In genomic region chr14:64187331-64187730, GRCh38 we compare ENCODE assay signal across 14 cellular contexts.
"Had no signal": no experiment of that assay in that cellular context is flagged by ENCODE, and none has a peak within 500 bp of the region (broad histone marks: within the 10 kb centered on the region; RNA-seq: fewer than 3 reads in every experiment).

No MANE protein-coding gene starts in this region.

- H3K27ac Mint-ChIP-seq: activated CD4-positive, alpha-beta memory T cell treated with anti-CD3 and anti-CD28 coated beads, Interleukin-2, amount 10 ng/mL, durations not matched to agents 7 days and 5 days; activated T-cell treated with anti-CD3 and anti-CD28 coated beads, Interleukin-2, amount 50 U/mL, for 72 hours; stimulated activated naive CD8-positive, alpha-beta T cell treated with anti-CD3 and anti-CD28 coated beads, Interleukin-15, Interleukin-2, amounts not matched to agents 100 ng/mL and 50 ng/mL, for 24 hours had no signal

- H3K4me1 ChIP-seq: ascending aorta had no signal

- H3K27me3 ChIP-seq: ascending aorta had no signal

- FAIRE-seq: colon, TTC549 had no signal

- H3K27ac ChIP-seq: ascending aorta had no signal

- DNase-seq: activated CD4-positive, alpha-beta memory T cell treated with anti-CD3 and anti-CD28 coated beads, Interleukin-2, amount 10 ng/mL, durations not matched to agents 7 days and 5 days; activated CD4-positive, alpha-beta T cell treated with anti-CD3 and anti-CD28 coated beads for 1 hour; activated T-cell treated with anti-CD3 and anti-CD28 coated beads, Interleukin-2, amount 50 U/mL, for 72 hours; effector CD4-positive, alpha-beta T cell; islet precursor cell; mammary epithelial cell; natural killer cell; stimulated activated CD4-positive, alpha-beta T cell treated with anti-CD3 and anti-CD28 coated beads, Interleukin-4, amount 100 ng/mL, for 1 hour; T-helper 2 cell had no signal

- H3K9me3 ChIP-seq: ascending aorta had no signal

- H3K4me3 Mint-ChIP-seq: activated CD4-positive, alpha-beta memory T cell treated with anti-CD3 and anti-CD28 coated beads, Interleukin-2, amount 10 ng/mL, durations not matched to agents 7 days and 5 days; activated T-cell treated with anti-CD3 and anti-CD28 coated beads, Interleukin-2, amount 50 U/mL, for 72 hours; natural killer cell; stimulated activated naive CD8-positive, alpha-beta T cell treated with anti-CD3 and anti-CD28 coated beads, Interleukin-15, Interleukin-2, amounts not matched to agents 100 ng/mL and 50 ng/mL, for 24 hours had no signal

- H3K27me3 Mint-ChIP-seq: activated CD4-positive, alpha-beta memory T cell treated with anti-CD3 and anti-CD28 coated beads, Interleukin-2, amount 10 ng/mL, durations not matched to agents 7 days and 5 days; stimulated activated naive CD8-positive, alpha-beta T cell treated with anti-CD3 and anti-CD28 coated beads, Interleukin-15, Interleukin-2, amounts not matched to agents 100 ng/mL and 50 ng/mL, for 24 hours had no signal

- ATAC-seq: activated T-cell treated with anti-CD3 and anti-CD28 coated beads, Interleukin-2, amount 50 U/mL, for 72 hours; left lobe of liver; natural killer cell had no signal

- H3K4me3 ChIP-seq: ascending aorta had no signal

- H3K9me3 Mint-ChIP-seq: activated CD4-positive, alpha-beta memory T cell treated with anti-CD3 and anti-CD28 coated beads, Interleukin-2, amount 10 ng/mL, durations not matched to agents 7 days and 5 days; activated T-cell treated with anti-CD3 and anti-CD28 coated beads, Interleukin-2, amount 50 U/mL, for 72 hours; natural killer cell; stimulated activated naive CD8-positive, alpha-beta T cell treated with anti-CD3 and anti-CD28 coated beads, Interleukin-15, Interleukin-2, amounts not matched to agents 100 ng/mL and 50 ng/mL, for 24 hours had no signal
